9 cellular contexts compared by ENCODE assay signal in genomic region chr17:2171725-2172446, GRCh38.
DNase-seq lines count a peak whose midpoint lies in the region; ATAC-seq, FAIRE-seq and TF ChIP-seq lines count a peak whose summit lies in the region.
"Had no signal": no experiment of that assay in that cellular context is flagged by ENCODE, and none has a peak within 500 bp of the region (broad histone marks: within the 10 kb centered on the region; RNA-seq: fewer than 3 reads in every experiment).

No MANE protein-coding gene starts in this region.

- TF ChIP-seq EP300 in HepG2 (IDR thresholded peaks at IDR 0.05; ENCODE audit: low read depth in 2 of 2, low read length in 2 of 2): no peak
- no peak for TF ChIP-seq EP300 in HepG2 (CRISPR knock-in tag; IDR thresholded peaks at IDR 0.05; ENCODE audit: borderline replicate concordance)

- no peak overlapping the region for H2AFZ ChIP-seq in HepG2 (ENCODE audit: low read length)

- H3K9ac ChIP-seq in HepG2 (ENCODE audit: insufficient read depth, low read depth, low read length): peak overlapping the region; percentile 35; the same call in 1 of the 2 replicates

- 86% methylated on average over 11 of the region's 11 CpGs for whole genome bisulfite sequencing in HepG2 (ENCODE audit: low lambda C conversion rate)

- no peak; the same call in 2 of the 3 replicates for ATAC-seq in HepG2
- peak; percentile 76 for ATAC-seq in thoracic aorta (ENCODE audit: insufficient number of reproducible peaks, low FRiP score, low read depth)
- no peak for ATAC-seq in GM18873 (IDR thresholded peaks at IDR 0.05; ENCODE audit: low FRiP score, unreplicated experiment)

- H4K20me1 ChIP-seq in HepG2 (ENCODE audit: insufficient read depth, low read length): no peaks in the 10 kb centered on the region

- no peaks in the 10 kb centered on the region for H3K79me2 ChIP-seq in HepG2 (ENCODE audit: insufficient read depth, low read length)

- TF ChIP-seq RAD21 in HepG2 (CRISPR knock-in tag; IDR thresholded peaks at IDR 0.05): no peak

- peak overlapping the region; percentile 10 for H3K27ac ChIP-seq in HepG2 (ENCODE audit: extremely low read length, insufficient read depth, low read length)
- peak overlapping the region; percentile 80 to 81 for H3K27ac ChIP-seq in thoracic aorta
- H3K27ac ChIP-seq: HL-60 had no signal

- DNase-seq in NCI-H1092 treated with DMSO at 0.1 percent for 48 hours (lab: John Stamatoyannopoulos, UW): peak; percentile 81
- DNase-seq in bronchial epithelial cell (ENCODE audit: low read depth): peak; percentile 86
- peak; percentile 82 for DNase-seq in HepG2 (ENCODE audit: low spot score)
- peak; percentile 54 for DNase-seq in thoracic aorta (ENCODE audit: low spot score)
- DNase-seq in DMS79 (lab: John Stamatoyannopoulos, UW): no peak
- no peak for DNase-seq in NCI-H748 (lab: John Stamatoyannopoulos, UW; ENCODE audit: unreplicated experiment)
- DNase-seq in activated naive CD4-positive, alpha-beta T cell treated with Interleukin-2 at 50 U/mL for 16 hours: no peak

- no TSS peak for BruUV-seq in HepG2 (replicated peaks; lab: Mats Ljungman, UMichigan)

- no peak overlapping the region for H3K4me2 ChIP-seq in HepG2 (ENCODE audit: low read depth, low read length)

- peaks cover 6% of the 10 kb centered on the region for H3K36me3 ChIP-seq in bronchial epithelial cell (ENCODE audit: control insufficient read depth, insufficient read depth, low read length)
- H3K36me3 ChIP-seq in HepG2 (replicated peaks in 1 of 2; ENCODE audit: control insufficient read depth in 1 of 2, insufficient read depth in 2 of 2, low read length in 2 of 2): peaks cover 7 to 23% of the 10 kb centered on the region in 2 experiments
- peaks cover 9% of the 10 kb centered on the region for H3K36me3 ChIP-seq in thoracic aorta

- no peak for TF ChIP-seq CTCF in bronchial epithelial cell (IDR thresholded peaks at IDR 0.05; ENCODE audit: insufficient read depth, low read length, severe bottlenecking)
- no peak for TF ChIP-seq CTCF in HepG2 (CRISPR knock-in tag; IDR thresholded peaks at IDR 0.05)
- TF ChIP-seq CTCF in thoracic aorta (IDR thresholded peaks at IDR 0.05): no peak

- peaks cover 55% of the 10 kb centered on the region for H3K4me1 ChIP-seq in HepG2 (ENCODE audit: insufficient read depth, low read length)
- H3K4me1 ChIP-seq in thoracic aorta (ENCODE audit: control insufficient read depth in 1 of 2, low read depth in 2 of 2): peaks cover 31 to 55% of the 10 kb centered on the region in 2 donors

- in situ Hi-C loops in HepG2 (cut with HindIII; ENCODE audit: extremely low pct_ligation_motif_present, low pct_unique_long_range_greater_than_20kb): no loop called here

- H3K27me3 ChIP-seq in bronchial epithelial cell (ENCODE audit: control insufficient read depth, insufficient read depth, low read length) (no peaks in the 10 kb centered on the region), HepG2 (ENCODE audit: control insufficient read depth in 1 of 2, insufficient read depth in 2 of 2, low read length in 2 of 2) (no peaks in the 10 kb centered on the region), thoracic aorta (replicated peaks; ENCODE audit: insufficient read depth) (no peaks in the 10 kb centered on the region)

- H3K4me3 ChIP-seq in bronchial epithelial cell (ENCODE audit: low read depth, low read length) (no peak overlapping the region), HepG2 (replicated peaks in 1 of 3; ENCODE audit: insufficient read depth in 1 of 3, low read depth in 2 of 3, low read length in 3 of 3) (no peak overlapping the region), thoracic aorta (peak overlapping the region; percentile 63)

- no peak for FAIRE-seq in bronchial epithelial cell (lab: Jason Lieb, UNC)
- no peak for FAIRE-seq in HepG2 (lab: Jason Lieb, UNC)

- no peak for TF ChIP-seq POLR2A in HepG2 (IDR thresholded peaks at IDR 0.05; ENCODE audit: insufficient read depth in 1 of 2, low read depth in 2 of 2, low read length in 2 of 2)

- intact Hi-C loops in HepG2 (cut with micrococcal nuclease; ENCODE audit: unreplicated experiment): loop anchor here (2.0 to 5.0 kb wide), 2 partner anchors 70 to 77 kb away; no protein-coding TSS in a partner anchor

- POLR2A ChIA-PET in HepG2 (lab: Yijun Ruan, JAX): no interaction called here

- H3K9me3 ChIP-seq in HepG2 (ENCODE audit: low read length) (no peaks in the 10 kb centered on the region), thoracic aorta (no peaks in the 10 kb centered on the region)

- CTCF ChIA-PET in HepG2 (lab: Yijun Ruan, JAX; ENCODE audit: low intra/inter-chr PET ratio, low total read pairs): no interaction called here

TF ChIP-seq in HepG2, 621 proteins besides CTCF, POLR2A, EP300 and RAD21 (continues in another document):
- TF ChIP-seq RARA (CRISPR knock-in tag; IDR thresholded peaks at IDR 0.05) (peak; percentile 76), KLF9 (CRISPR knock-in tag; IDR thresholded peaks at IDR 0.05; ENCODE audit: low read depth) (no peak), ZKSCAN1 (IDR thresholded peaks at IDR 0.05; ENCODE audit: low read length) (no peak), MAX (IDR thresholded peaks at IDR 0.05) (no peak), E2F1 (CRISPR knock-in tag; IDR thresholded peaks at IDR 0.05) (no peak), SRSF1 (optimal IDR thresholded peaks at IDR 0.05; ENCODE audit: low read depth, low read length) (no peak), FOXA3 (CRISPR knock-in tag; IDR thresholded peaks at IDR 0.05) (0 out of 2 replicates have a peak, but pooled peaks have one; percentile 17), PREB (CRISPR knock-in tag; IDR thresholded peaks at IDR 0.05) (no peak), JARID2 (CRISPR knock-in tag; IDR thresholded peaks at IDR 0.05; ENCODE audit: insufficient replicate concordance) (no peak), MTERF4 (CRISPR knock-in tag; IDR thresholded peaks at IDR 0.05) (no peak), MED8 (CRISPR knock-in tag; IDR thresholded peaks at IDR 0.05; ENCODE audit: insufficient replicate concordance) (no peak), ATF4 (CRISPR knock-in tag; IDR thresholded peaks at IDR 0.05) (peak in 1 of 2 experiments; percentile 80; a peak in 2 of 4 replicates), HMG20B (CRISPR knock-in tag; conservative IDR thresholded peaks at IDR 0.05) (no peak), GATAD2A (CRISPR knock-in tag; IDR thresholded peaks at IDR 0.05) (peak; percentile 56; the same call in 1 of the 2 replicates), HHEX (CRISPR knock-in tag; IDR thresholded peaks at IDR 0.05) (no peak), FOXJ3 (CRISPR knock-in tag; IDR thresholded peaks at IDR 0.05; ENCODE audit: borderline replicate concordance) (no peak), SAP130 (CRISPR knock-in tag; IDR thresholded peaks at IDR 0.05; ENCODE audit: low read depth) (0 out of 2 replicates have a peak, but pooled peaks have one; percentile 13), ZC3H13 (CRISPR knock-in tag; IDR thresholded peaks at IDR 0.05) (no peak), CEBPG (CRISPR knock-in tag; IDR thresholded peaks at IDR 0.05) (0 out of 2 replicates have a peak, but pooled peaks have one; percentile 21)

Comparison
In these comparisons a context has a peak if more than half of its experiments do, and no peak if none do; other contexts are left out.
1. DNase-seq: peak in NCI-H1092 treated with DMSO at 0.1 percent for 48 hours (single experiment), bronchial epithelial cell (single experiment), HepG2 (single experiment) and thoracic aorta (single experiment); none in DMS79 (single experiment), NCI-H748 (single experiment) and activated naive CD4-positive, alpha-beta T cell treated with Interleukin-2 at 50 U/mL for 16 hours (single experiment).